ENCODE assay signal across 8 cellular contexts in genomic region chr5:179623001-179623905, GRCh38. TPM values are rescaled to one million over a fixed set of nuclear protein-coding genes. Genes with fewer than 3 reads are reported as not detected.
A peak's percentile ranks its signal among the peaks of the same experiment; 100 is the strongest.
DNase-seq lines count a peak whose midpoint lies in the region; ATAC-seq and TF ChIP-seq lines count a peak whose summit lies in the region.

TSS of gene HNRNPH1 (minus strand) at chr5:179623671. CDS start at chr5:179623133, 538 bp downstream.

- peaks cover 42% of the 10 kb centered on the region for H3K36me3 Mint-ChIP-seq in nephron progenitor cell (ENCODE audit: low read depth)

- H3K4me3 ChIP-seq in H7 (ENCODE audit: insufficient read depth, low read depth, low read length) (peak within 1 kb of the TSS; percentile 97), fibroblast of the aortic adventitia (ENCODE audit: low read depth, low read length) (peak within 1 kb of the TSS; percentile 99)

- H3K4me1 Mint-ChIP-seq in nephron progenitor cell = peaks cover 49% of the 10 kb centered on the region
- H3K4me1 Mint-ChIP-seq in stimulated activated naive CD8-positive, alpha-beta T cell treated with anti-CD3 and anti-CD28 coated beads, Interleukin-15, amount 100 ng/mL, for 72 hours = peaks cover 58% of the 10 kb centered on the region

- H3K27me3 ChIP-seq in H7 (ENCODE audit: control insufficient read depth, insufficient read depth, low read length) = no peaks in the 10 kb centered on the region

- peaks cover 30% of the 10 kb centered on the region for H3K36me3 ChIP-seq in H7 (replicated peaks; ENCODE audit: control insufficient read depth, insufficient read depth, low read length)

- H3K27me3 Mint-ChIP-seq in nephron progenitor cell (ENCODE audit: low read depth, poor library complexity) = peaks cover 6% of the 10 kb centered on the region
- H3K27me3 Mint-ChIP-seq in stimulated activated naive CD8-positive, alpha-beta T cell treated with anti-CD3 and anti-CD28 coated beads, Interleukin-15, amount 100 ng/mL, for 72 hours = no peaks in the 10 kb centered on the region

- no peaks in the 10 kb centered on the region for H3K9me3 Mint-ChIP-seq in nephron progenitor cell
- H3K9me3 Mint-ChIP-seq in stimulated activated naive CD8-positive, alpha-beta T cell treated with anti-CD3 and anti-CD28 coated beads, Interleukin-15, amount 100 ng/mL, for 72 hours = no peaks in the 10 kb centered on the region

- ATAC-seq in stimulated activated naive CD8-positive, alpha-beta T cell treated with anti-CD3 and anti-CD28 coated beads, Interleukin-15, amount 100 ng/mL, for 72 hours = peak; percentile 80

- peak within 1 kb of the TSS; percentile 99 for H3K4me3 Mint-ChIP-seq in nephron progenitor cell
- H3K4me3 Mint-ChIP-seq in stimulated activated naive CD8-positive, alpha-beta T cell treated with anti-CD3 and anti-CD28 coated beads, Interleukin-15, amount 100 ng/mL, for 72 hours = peak within 1 kb of the TSS; percentile 92 to 98

- DNase-seq in ELF-1 (ENCODE audit: low read depth, low spot score) = peak; percentile 74
- DNase-seq in H7 = peak; percentile 99
- DNase-seq in M059J (ENCODE audit: low read depth) = peak; percentile 98
- DNase-seq in SHP77 (lab: John Stamatoyannopoulos, UW) = peak; percentile 97
- peak; percentile 97 for DNase-seq in activated effector memory CD4-positive, alpha-beta T cell treated with Interleukin-2 at 50 U/mL for 16 hours
- DNase-seq in fibroblast of the aortic adventitia (ENCODE audit: low read depth) = peak; percentile 99
- peak; percentile 97 for DNase-seq in nephron progenitor cell
- DNase-seq in stimulated activated naive CD8-positive, alpha-beta T cell treated with anti-CD3 and anti-CD28 coated beads, Interleukin-15, amount 100 ng/mL, for 72 hours = peak; percentile 98 to 99

- H3K27ac Mint-ChIP-seq in nephron progenitor cell = peak within 1 kb of the TSS; percentile 100
- peak within 1 kb of the TSS; percentile 97 to 100 for H3K27ac Mint-ChIP-seq in stimulated activated naive CD8-positive, alpha-beta T cell treated with anti-CD3 and anti-CD28 coated beads, Interleukin-15, amount 100 ng/mL, for 72 hours

- TF ChIP-seq CTCF in fibroblast of the aortic adventitia (IDR thresholded peaks at IDR 0.05; ENCODE audit: insufficient read depth, low read length) (no peak), nephron progenitor cell (IDR thresholded peaks at IDR 0.05) (no peak)

RNA-seq across cellular contexts. Expression of gene HNRNPH1, which starts in this region (rescaled TPM):
- 423 and 527 TPM in 2 replicates for total RNA-seq in H7 (2014; rRNA removed; shearing (Covaris generic))
- total RNA-seq in M059J (2014; rRNA removed; shearing (Covaris generic)) = 265 and 317 TPM in 2 replicates
- total RNA-seq in fibroblast of the aortic adventitia (ENCODE audit: low replicate concordance) = 397 and 968 TPM in 2 replicates

Comparison
In these comparisons a context has a peak if more than half of its experiments do, and no peak if none do; other contexts are left out.
1. Peak in every context shown above with its lines: DNase-seq, ATAC-seq and H3K4me3 ChIP-seq.